24 cellular contexts compared by ENCODE assay signal in the genomic region with DNA sequence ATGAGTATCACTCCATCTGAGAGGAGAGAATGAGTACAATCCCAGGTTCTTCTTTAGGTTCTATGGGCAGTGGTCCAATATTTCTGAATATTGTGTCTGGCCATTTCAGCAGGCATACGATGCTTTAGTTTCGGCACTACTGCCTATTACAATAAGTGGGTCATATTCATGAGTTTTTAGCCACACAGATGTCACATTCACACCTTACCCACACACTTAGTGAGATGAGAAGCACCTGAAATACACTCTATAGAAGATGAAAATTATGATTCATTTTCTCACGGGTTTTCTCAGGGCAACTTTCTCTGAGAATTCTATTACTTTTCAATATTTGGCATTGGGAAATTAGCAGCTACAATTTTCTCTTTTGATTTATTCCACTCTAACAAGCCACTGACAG.
"Had no signal": no experiment of that assay in that cellular context is flagged by ENCODE, and none has a peak within 500 bp of the region (broad histone marks: within the 10 kb centered on the region; RNA-seq: fewer than 3 reads in every experiment).

No MANE protein-coding gene starts in this region.

- DNase-seq: activated CD4-positive, alpha-beta T cell treated with anti-CD3 and anti-CD28 coated beads for 48 hours; activated CD4-positive, alpha-beta T cell treated with anti-CD3 and anti-CD28 coated beads, Interleukin-2, amount 50 U/mL, for 4 hours; activated CD4-positive, CD25-positive, alpha-beta regulatory T cell; activated gamma-delta T cell; activated naive CD4-positive, alpha-beta T cell treated with anti-CD3 and anti-CD28 coated beads for 36 hours; activated naive CD8-positive, alpha-beta T cell treated with anti-CD3 and anti-CD28 coated beads, Interleukin-2, amount 50 U/mL, for 24 hours; amniotic stem cell; body of pancreas; central memory CD4-positive, alpha-beta T cell; MV-4-11; NCI-H1092 treated with DMSO at 0.1 percent for 48 hours; NCI-H1417 treated with DMSO at 0.1 percent for 48 hours; NCI-H1694; NCI-H2029; NCI-H2107; NCI-H2171 treated with DMSO at 0.1 percent for 48 hours; NCI-H226; NCI-H526 treated with DMSO at 0.1 percent for 48 hours; NCI-H82; RPMI8226; T-cell; T-helper 2 cell; T1000 had no signal

- H3K27ac Mint-ChIP-seq: activated naive CD4-positive, alpha-beta T cell treated with anti-CD3 and anti-CD28 coated beads for 36 hours; activated naive CD8-positive, alpha-beta T cell treated with anti-CD3 and anti-CD28 coated beads, Interleukin-2, amount 50 U/mL, for 24 hours; T-cell had no signal

- H3K9me3 Mint-ChIP-seq: activated naive CD4-positive, alpha-beta T cell treated with anti-CD3 and anti-CD28 coated beads for 36 hours; activated naive CD8-positive, alpha-beta T cell treated with anti-CD3 and anti-CD28 coated beads, Interleukin-2, amount 50 U/mL, for 24 hours; T-cell had no signal

- ATAC-seq: body of pancreas, Right ventricle myocardium inferior, T-cell had no signal

- H3K36me3 Mint-ChIP-seq: T-cell had no signal

- H3K4me3 Mint-ChIP-seq: activated naive CD4-positive, alpha-beta T cell treated with anti-CD3 and anti-CD28 coated beads for 36 hours; activated naive CD8-positive, alpha-beta T cell treated with anti-CD3 and anti-CD28 coated beads, Interleukin-2, amount 50 U/mL, for 24 hours; T-cell had no signal

- H3K27me3 Mint-ChIP-seq: activated naive CD8-positive, alpha-beta T cell treated with anti-CD3 and anti-CD28 coated beads, Interleukin-2, amount 50 U/mL, for 24 hours; T-cell had no signal
